19 cellular contexts compared by ENCODE assay signal in genomic region chr5:89069591-89069990, GRCh38.
DNase-seq lines count a peak whose midpoint lies in the region; ATAC-seq, FAIRE-seq and TF ChIP-seq lines count a peak whose summit lies in the region.
"Had no signal": no experiment of that assay in that cellular context is flagged by ENCODE, and none has a peak within 500 bp of the region (broad histone marks: within the 10 kb centered on the region; RNA-seq: fewer than 3 reads in every experiment).

No MANE protein-coding gene starts in this region.

- H3K18ac ChIP-seq in H1 (ENCODE audit: extremely low read depth, low read length): no peak overlapping the region

- H3K36me3 ChIP-seq in SJCRH30: no peaks in the 10 kb centered on the region
- no peaks in the 10 kb centered on the region for H3K36me3 ChIP-seq in H1 (ENCODE audit: control insufficient read depth in 2 of 4, insufficient read depth in 4 of 4, low read length in 3 of 4)
- H3K36me3 ChIP-seq in SK-N-SH (replicated peaks in 1 of 2; ENCODE audit: control insufficient read depth in 1 of 2, insufficient read depth in 2 of 2, low read length in 1 of 2): no peaks in the 10 kb centered on the region
- H3K36me3 ChIP-seq in right lobe of liver: no peaks in the 10 kb centered on the region

- no peak overlapping the region for H2BK12ac ChIP-seq in H1 (ENCODE audit: low read depth, low read length)

- no peaks in the 10 kb centered on the region for H3K23me2 ChIP-seq in H1 (ENCODE audit: low read depth, low read length)

- no peak overlapping the region for H3K4me3 Mint-ChIP-seq in nephron
- H3K4me3 Mint-ChIP-seq: CD4-positive, alpha-beta T cell had no signal

- H2BK20ac ChIP-seq in H1 (ENCODE audit: low read length): no peak overlapping the region

- ATAC-seq in GM21786 (IDR thresholded peaks at IDR 0.05; ENCODE audit: unreplicated experiment) (no peak), right lobe of liver (no peak)
- ATAC-seq: A549 had no signal

- POLR2A ChIA-PET in H1 (lab: Charles Lee; ENCODE audit: partially characterized antibody): no interaction called here
- POLR2A ChIA-PET in SK-N-SH (lab: Yijun Ruan, JAX): no interaction called here

- H2AFZ ChIP-seq in H1 (ENCODE audit: low read length) (0 out of 2 replicates have a peak overlapping the region, but pooled peaks have one; percentile 79), SK-N-SH (ENCODE audit: low read depth) (no peak overlapping the region)
- H2AFZ ChIP-seq: GM23248 had no signal

- FAIRE-seq in GM12892 (lab: Jason Lieb, UNC) (peak; percentile 36), H1 (lab: Jason Lieb, UNC) (peak; percentile 42)
- FAIRE-seq: A549, H54 had no signal

- H4K91ac ChIP-seq in H1 (replicated peaks; ENCODE audit: insufficient read length, low read length): no peak overlapping the region

- no peak overlapping the region for H2BK120ac ChIP-seq in H1 (replicated peaks; ENCODE audit: low read depth, low read length)

- intact Hi-C loops in right lobe of liver (cut with DNase I): no loop called here

- no peak overlapping the region for H3K4ac ChIP-seq in H1 (replicated peaks; ENCODE audit: insufficient read length, low read depth, low read length)

- H3K14ac ChIP-seq in H1 (ENCODE audit: insufficient read length): no peak overlapping the region

- TF ChIP-seq POLR2A in GM12892 (IDR thresholded peaks at IDR 0.05; ENCODE audit: low read depth, low read length) (no peak), H1 (IDR thresholded peaks at IDR 0.05; ENCODE audit: control extremely low read depth in 1 of 2, low read depth in 2 of 2, low read length in 2 of 2) (no peak), right lobe of liver (IDR thresholded peaks at IDR 0.05) (no peak)

- no peak overlapping the region for H4K5ac ChIP-seq in H1 (ENCODE audit: insufficient read length, low read depth, low read length)

- H3K4me1 ChIP-seq in SJCRH30: peaks cover 51% of the 10 kb centered on the region
- peaks cover 0 to 3% (median 0%) of the 10 kb centered on the region in 4 experiments; a peak in 1 of 7 replicates for H3K4me1 ChIP-seq in H1 (replicated peaks in 1 of 4; ENCODE audit: control insufficient read depth in 3 of 4, insufficient read depth in 4 of 4, low read length in 3 of 4)
- H3K4me1 ChIP-seq in SK-N-SH (ENCODE audit: control insufficient read depth in 1 of 2, insufficient read depth in 2 of 2, low read depth in 1 of 2, low read length in 1 of 2): no peaks in the 10 kb centered on the region
- no peaks in the 10 kb centered on the region for H3K4me1 ChIP-seq in right lobe of liver
- H3K4me1 ChIP-seq: A549 had no signal

- no peaks in the 10 kb centered on the region for H3F3A ChIP-seq in SK-N-SH (replicated peaks; ENCODE audit: insufficient read depth)

- no peak overlapping the region for H4K8ac ChIP-seq in H1 (ENCODE audit: extremely low read depth, insufficient read depth, low read length)

- CTCF ChIA-PET in H1 (lab: Charles Lee; ENCODE audit: partially characterized antibody): no interaction called here
- CTCF ChIA-PET in SK-N-SH (lab: Yijun Ruan, JAX): no interaction called here

- H4K20me1 ChIP-seq in H1 (replicated peaks in 1 of 2; ENCODE audit: control insufficient read depth in 1 of 2, insufficient read depth in 2 of 2, low read length in 2 of 2): no peaks in the 10 kb centered on the region
- H4K20me1 ChIP-seq in SK-N-SH (ENCODE audit: insufficient read depth): no peaks in the 10 kb centered on the region

- H3K27me3 Mint-ChIP-seq in nephron (ENCODE audit: low read depth): no peaks in the 10 kb centered on the region
- H3K27me3 Mint-ChIP-seq: CD4-positive, alpha-beta T cell had no signal

- no peak for TF ChIP-seq EP300 in H1 (IDR thresholded peaks at IDR 0.05; ENCODE audit: borderline replicate concordance in 1 of 2, low read depth in 2 of 2, low read length in 2 of 2)
- TF ChIP-seq EP300 in SK-N-SH (IDR thresholded peaks at IDR 0.05; ENCODE audit: borderline replicate concordance in 1 of 2, low read depth in 1 of 2, low read length in 1 of 2): no peak

- no peak overlapping the region for H2BK5ac ChIP-seq in H1 (ENCODE audit: low read depth, low read length)

- H3K27ac ChIP-seq in SJCRH30 (peak overlapping the region; percentile 52), H1 (ENCODE audit: low read depth, low read length) (no peak overlapping the region), SK-N-SH (ENCODE audit: low read depth in 2 of 2, low read length in 1 of 2) (no peak overlapping the region), right lobe of liver (no peak overlapping the region)
- H3K27ac ChIP-seq: 22Rv1, A549, C4-2B, GM23248 had no signal

- in situ Hi-C loops in GM13977 (cut with MboI; ENCODE audit: low pct_unique_long_range_greater_than_20kb, low sequenced_read_pairs, unreplicated experiment): no loop called here

- no peaks in the 10 kb centered on the region for H3K79me2 ChIP-seq in H1 (ENCODE audit: control insufficient read depth in 1 of 2, insufficient read depth in 2 of 2, low read length in 2 of 2)
- no peaks in the 10 kb centered on the region for H3K79me2 ChIP-seq in SK-N-SH (ENCODE audit: insufficient read depth)

- H3K27me3 ChIP-seq in SJCRH30: no peaks in the 10 kb centered on the region
- H3K27me3 ChIP-seq in H1 (replicated peaks in 1 of 4; ENCODE audit: control insufficient read depth in 3 of 4, extremely low read depth in 1 of 4, insufficient read depth in 3 of 4, low read length in 3 of 4): peaks cover 0 to 1% (median 0%) of the 10 kb centered on the region in 4 experiments; a peak in 1 of 7 replicates
- no peaks in the 10 kb centered on the region for H3K27me3 ChIP-seq in SK-N-SH (ENCODE audit: insufficient read depth)
- H3K27me3 ChIP-seq in right lobe of liver: no peaks in the 10 kb centered on the region

- no peaks in the 10 kb centered on the region for H3K9me3 ChIP-seq in SJCRH30 (replicated peaks)
- H3K9me3 ChIP-seq in H1 (ENCODE audit: insufficient read depth in 2 of 2, low read depth in 1 of 2, low read length in 1 of 2): no peaks in the 10 kb centered on the region
- H3K9me3 ChIP-seq in SK-N-SH: no peaks in the 10 kb centered on the region
- no peaks in the 10 kb centered on the region for H3K9me3 ChIP-seq in right lobe of liver
- H3K9me3 ChIP-seq: A549 had no signal

- DNase-seq in GM12892 (ENCODE audit: insufficient read length): no peak
- DNase-seq in SJCRH30: peak; percentile 65 to 79
- no peak for DNase-seq in H1 (ENCODE audit: low read depth in 1 of 2, low spot score in 2 of 2)
- DNase-seq in GM13977 (ENCODE audit: low spot score): no peak
- no peak for DNase-seq in SK-N-SH
- DNase-seq in right lobe of liver: no peak
- DNase-seq: AML-193; CD4-positive, alpha-beta T cell; DMS153; DMS79; GDM1; GM23248; HCEC 1CT had no signal

- no peaks in the 10 kb centered on the region for H3K9me3 Mint-ChIP-seq in nephron
- H3K9me3 Mint-ChIP-seq: CD4-positive, alpha-beta T cell had no signal

- TF ChIP-seq RAD21 in H1 (IDR thresholded peaks at IDR 0.05 in 1 of 2, conservative IDR thresholded peaks at IDR 0.05 in 1 of 2; ENCODE audit: low read depth in 2 of 2, low read length in 2 of 2) (no peak), SK-N-SH (IDR thresholded peaks at IDR 0.05; ENCODE audit: low read length) (no peak)

- H3K4me1 Mint-ChIP-seq in nephron: peaks cover 42% of the 10 kb centered on the region

- H3K4me3 ChIP-seq in SJCRH30 (no peak overlapping the region), H1 (ENCODE audit: extremely low read depth in 1 of 4, insufficient read depth in 2 of 4, low read depth in 3 of 4, low read length in 4 of 4) (no peak overlapping the region), SK-N-SH (ENCODE audit: low read depth in 2 of 2, low read length in 1 of 2) (no peak overlapping the region), right lobe of liver (no peak overlapping the region)
- H3K4me3 ChIP-seq: A549, GM23248 had no signal

- H2BK15ac ChIP-seq in H1 (ENCODE audit: low read length): no peak overlapping the region

- 87% methylated on average over 2 of the region's 2 CpGs; no CpG with 5 or more reads in 1 of the 2 experiments for WGBS in H1 (ENCODE audit: extremely low coverage in 1 of 2, insufficient coverage in 1 of 2, insufficient read length in 1 of 2, insufficient replicate concordance in 2 of 2, low coverage in 1 of 2, low lambda C conversion rate in 2 of 2, missing lambda C conversion rate in 1 of 2), 2 experiments
- 54% methylated on average over 2 of the region's 2 CpGs for WGBS in SK-N-SH (ENCODE audit: low lambda C conversion rate)
- WGBS in right lobe of liver (ENCODE audit: insufficient coverage, low coverage, low lambda C conversion rate, missing lambda C conversion rate): 47% methylated on average over 2 of the region's 2 CpGs

- H3K4me2 ChIP-seq in H1 (ENCODE audit: insufficient read depth in 1 of 2, low read depth in 2 of 2, low read length in 2 of 2) (no peak overlapping the region), SK-N-SH (no peak overlapping the region)
- H3K4me2 ChIP-seq: A549 had no signal

- TF ChIP-seq CTCF in H1 (IDR thresholded peaks at IDR 0.05; ENCODE audit: control extremely low read depth in 1 of 3, insufficient read depth in 1 of 3, low read depth in 1 of 3, low read length in 3 of 3) (no peak), nephron (IDR thresholded peaks at IDR 0.05; ENCODE audit: unreplicated experiment in 3 of 3) (no peak), GM13977 (IDR thresholded peaks at IDR 0.05; ENCODE audit: extremely low read depth, insufficient read depth, missing control alignments) (no peak), SK-N-SH (IDR thresholded peaks at IDR 0.05) (no peak), right lobe of liver (IDR thresholded peaks at IDR 0.05) (no peak)

- H3K27ac Mint-ChIP-seq in nephron: peak overlapping the region in 2 of 3 experiments; percentile 74 to 89
- H3K27ac Mint-ChIP-seq: CD4-positive, alpha-beta T cell had no signal

- H3K36me3 Mint-ChIP-seq in nephron (ENCODE audit: low read depth): no peaks in the 10 kb centered on the region

- no peak overlapping the region for H2AK5ac ChIP-seq in H1 (ENCODE audit: low read depth, low read length)

- H3K79me1 ChIP-seq in H1 (ENCODE audit: low read depth, low read length): no peaks in the 10 kb centered on the region

- no peak overlapping the region for H3K9ac ChIP-seq in H1 (replicated peaks in 1 of 4; ENCODE audit: extremely low read depth in 1 of 4, low read depth in 3 of 4, low read length in 3 of 4)
- no peak overlapping the region for H3K9ac ChIP-seq in SK-N-SH
- H3K9ac ChIP-seq: GM23248 had no signal

- no peaks in the 10 kb centered on the region for H3K9me2 ChIP-seq in SK-N-SH

- no peak overlapping the region for H3K56ac ChIP-seq in H1 (replicated peaks; ENCODE audit: insufficient read length, low read depth, low read length)

- no peak overlapping the region for H3K23ac ChIP-seq in H1 (ENCODE audit: insufficient read length)

TF ChIP-seq in SK-N-SH, 30 proteins besides CTCF, POLR2A, EP300 and RAD21 (continues in another document):
- TF ChIP-seq EZH2phosphoT487 (IDR thresholded peaks at IDR 0.05; ENCODE audit: borderline replicate concordance, low read depth): no peak
- TF ChIP-seq TEAD4 (IDR thresholded peaks at IDR 0.05; ENCODE audit: borderline replicate concordance, insufficient read depth): no peak
- no peak for TF ChIP-seq POLR2AphosphoS5 (IDR thresholded peaks at IDR 0.05; ENCODE audit: low read depth, low read length)

Comparison
In these comparisons a context has a peak if more than half of its experiments do, and no peak if none do; other contexts are left out.
1. DNase-seq: peak in SJCRH30 (2 of 2); none in GM12892 (single experiment), H1 (0 of 2), GM13977 (single experiment), SK-N-SH (single experiment) and right lobe of liver (0 of 3).